ENCODE assay signal across 2 cellular contexts in genomic region chr2:121821476-121822158, GRCh38.
TF ChIP-seq lines count a peak whose summit lies in the region.

No MANE protein-coding gene starts in this region.

TF ChIP-seq in HepG2, 621 proteins besides CTCF, POLR2A, EP300 and RAD21:
- TF ChIP-seq GFI1 (CRISPR knock-in tag; IDR thresholded peaks at IDR 0.05; ENCODE audit: borderline replicate concordance) (no peak), LCORL (IDR thresholded peaks at IDR 0.05) (no peak), LCORL (CRISPR knock-in tag; IDR thresholded peaks at IDR 0.05) (no peak), HMGA1 (CRISPR knock-in tag; conservative IDR thresholded peaks at IDR 0.05) (no peak), CREB1 (IDR thresholded peaks at IDR 0.05) (peak; percentile 91), CREB1 (CRISPR knock-in tag; IDR thresholded peaks at IDR 0.05) (no peak), BRD4 (CRISPR knock-in tag; IDR thresholded peaks at IDR 0.05) (no peak), NFYB (CRISPR knock-in tag; IDR thresholded peaks at IDR 0.05) (no peak), KLF12 (CRISPR knock-in tag; IDR thresholded peaks at IDR 0.05; ENCODE audit: borderline replicate concordance) (no peak), CCAR2 (optimal IDR thresholded peaks at IDR 0.05; ENCODE audit: low read depth, low read length) (no peak), ATF7 (IDR thresholded peaks at IDR 0.05) (peak; percentile 86), ATF7 (CRISPR knock-in tag; IDR thresholded peaks at IDR 0.05) (no peak), KAT7 (CRISPR knock-in tag; IDR thresholded peaks at IDR 0.05; ENCODE audit: borderline replicate concordance) (no peak), MAFK (conservative IDR thresholded peaks at IDR 0.05 in 1 of 2, IDR thresholded peaks at IDR 0.05 in 1 of 2; ENCODE audit: low read length in 2 of 2) (peak; percentile 88 to 92), TAF1 (CRISPR knock-in tag; IDR thresholded peaks at IDR 0.05) (no peak), MAFF (IDR thresholded peaks at IDR 0.05; ENCODE audit: low read depth, low read length) (peak; percentile 88), ASH2L (IDR thresholded peaks at IDR 0.05; ENCODE audit: insufficient read length, low read depth, low read length) (no peak), BRCA1 (CRISPR knock-in tag; IDR thresholded peaks at IDR 0.05) (no peak)

TF ChIP-seq in K562, 482 proteins besides CTCF, POLR2A, EP300 and RAD21:
- TF ChIP-seq E2F3 (CRISPR knock-in tag; IDR thresholded peaks at IDR 0.05), result no peak
- no peak for TF ChIP-seq HES1 (IDR thresholded peaks at IDR 0.05; ENCODE audit: low read depth)
- no peak for TF ChIP-seq POU5F1 (IDR thresholded peaks at IDR 0.05; ENCODE audit: borderline replicate concordance, low read depth, low read length, partially characterized antibody)
- peak; percentile 42; the same call in 1 of the 2 replicates for TF ChIP-seq C11orf30 (IDR thresholded peaks at IDR 0.05; ENCODE audit: low read depth)
- no peak for TF ChIP-seq ZNF280A (IDR thresholded peaks at IDR 0.05; ENCODE audit: low read depth, partially characterized antibody)
- TF ChIP-seq ZNF316 (IDR thresholded peaks at IDR 0.05), result peak; percentile 56
- TF ChIP-seq HDGF (IDR thresholded peaks at IDR 0.05), result no peak
- TF ChIP-seq MAFF (IDR thresholded peaks at IDR 0.05; ENCODE audit: low read length), result peak; percentile 41; the same call in 1 of the 2 replicates
- no peak for TF ChIP-seq ASH1L (IDR thresholded peaks at IDR 0.05; ENCODE audit: borderline replicate concordance, low read depth, partially characterized antibody)
- TF ChIP-seq MAFK (IDR thresholded peaks at IDR 0.05; ENCODE audit: low read length), result peak; percentile 29; the same call in 1 of the 2 replicates
- peak; percentile 50; the same call in 1 of the 2 replicates for TF ChIP-seq MAFG (tag; conservative IDR thresholded peaks at IDR 0.05)
- 0 out of 2 replicates have a peak, but pooled peaks have one; percentile 6 for TF ChIP-seq CREM (IDR thresholded peaks at IDR 0.05; ENCODE audit: low read depth)
- no peak for TF ChIP-seq SMARCA4 (IDR thresholded peaks at IDR 0.05)
- no peak for TF ChIP-seq PBX2 (CRISPR knock-in tag; IDR thresholded peaks at IDR 0.05; ENCODE audit: low read depth)
- TF ChIP-seq PBX2 (tag; conservative IDR thresholded peaks at IDR 0.05; ENCODE audit: low read depth), result no peak
TF ChIP-seq in K562: peak in this region for 6.
